23 cellular contexts compared by ENCODE assay signal in the genomic region with DNA sequence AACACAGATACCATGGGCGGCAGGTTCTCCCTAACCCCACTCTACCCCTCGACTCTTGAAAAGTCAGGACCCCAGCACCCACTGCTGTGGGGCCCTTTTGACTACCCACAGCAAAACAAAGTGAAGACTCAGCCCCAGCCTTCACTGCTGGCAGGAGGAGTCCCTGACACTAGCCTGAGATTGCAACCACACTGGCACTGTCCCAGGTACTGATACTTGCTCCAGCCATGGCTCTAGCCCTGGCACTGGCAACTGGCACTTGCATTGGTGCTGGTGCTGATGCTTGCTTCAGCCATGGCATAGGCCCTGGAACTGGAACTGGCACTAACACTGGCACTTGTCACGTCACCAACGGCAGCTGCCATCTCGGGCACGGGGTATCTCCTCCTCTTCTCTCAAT. TPM values are rescaled to one million over a fixed set of nuclear protein-coding genes. Genes with fewer than 3 reads are reported as not detected.
"Had no signal": no experiment of that assay in that cellular context is flagged by ENCODE, and none has a peak within 500 bp of the region (broad histone marks: within the 10 kb centered on the region; RNA-seq: fewer than 3 reads in every experiment).

No MANE protein-coding gene starts in this region.

RNA-seq across cellular contexts. Expression of gene DMRTC1, which starts 1.4 kb away (rescaled TPM):
- total RNA-seq: heart right ventricle, hepatocyte, kidney epithelial cell, left lobe of liver, liver, lower lobe of right lung, mammary epithelial cell, natural killer cell, occipital lobe, osteocyte, pulmonary artery endothelial cell, right atrium auricular region, right lobe of liver, skeletal muscle tissue, smooth muscle cell, transverse colon had no signal
- polyA plus RNA-seq: heart right ventricle, liver, mammary epithelial cell, stomach had no signal

RNA-seq across cellular contexts. Expression of gene FAM236A, which starts 4.3 kb away (rescaled TPM):
- total RNA-seq: heart right ventricle, hepatocyte, kidney epithelial cell, left lobe of liver, liver, lower lobe of right lung, mammary epithelial cell, natural killer cell, occipital lobe, osteocyte, progenitor cell of endocrine pancreas, pulmonary artery endothelial cell, renal cortical epithelial cell, right atrium auricular region, right lobe of liver, skeletal muscle tissue, smooth muscle cell, stomach, transverse colon, upper lobe of left lung, uterus had no signal
- polyA plus RNA-seq: heart right ventricle, hepatocyte, liver, mammary epithelial cell, smooth muscle cell, stomach had no signal

RNA-seq across cellular contexts. Expression of gene FAM236C, which starts 29.9 kb away (rescaled TPM):
- total RNA-seq: heart right ventricle, hepatocyte, kidney epithelial cell, left lobe of liver, liver, lower lobe of right lung, mammary epithelial cell, natural killer cell, occipital lobe, osteocyte, progenitor cell of endocrine pancreas, pulmonary artery endothelial cell, renal cortical epithelial cell, right atrium auricular region, right lobe of liver, skeletal muscle tissue, smooth muscle cell, stomach, testis, thyroid gland, transverse colon, upper lobe of left lung, uterus had no signal
- polyA plus RNA-seq: heart right ventricle, hepatocyte, liver, mammary epithelial cell, smooth muscle cell, stomach had no signal
